8 cellular contexts compared by ENCODE assay signal in genomic region chr17:38296834-38297517, GRCh38. TPM values are rescaled to one million over a fixed set of nuclear protein-coding genes. Genes with fewer than 3 reads are reported as not detected.
DNase-seq lines count a peak whose midpoint lies in the region; ATAC-seq and TF ChIP-seq lines count a peak whose summit lies in the region.
"Not testable (repeated sequence)": the region's sequence is repeated elsewhere in the genome, so short reads cannot be mapped to it uniquely, and the experiment has no call there.

Gene MRPL45, plus strand, starts transcription at chr17:38297168. Its CDS starts 16 bp downstream, at chr17:38297184.

- peak within 1 kb of the TSS; percentile 70 for H3K4me3 ChIP-seq in left ventricle myocardium inferior
- peak within 1 kb of the TSS; percentile 63 for H3K4me3 ChIP-seq in upper lobe of right lung

- H3K4me3 Mint-ChIP-seq in T-helper 17 cell, result peak within 1 kb of the TSS; percentile 91
- H3K4me3 Mint-ChIP-seq in progenitor cell of endocrine pancreas (ENCODE audit: low read depth), result peak within 1 kb of the TSS; percentile 98

- H3K27ac Mint-ChIP-seq in T-helper 17 cell (peak within 1 kb of the TSS; percentile 97), progenitor cell of endocrine pancreas (peak within 1 kb of the TSS; percentile 100)

- not testable (repeated sequence) for H3K4me1 Mint-ChIP-seq in T-helper 17 cell; progenitor cell of endocrine pancreas (ENCODE audit: low read depth)

- ATAC-seq in GM18502 (IDR thresholded peaks at IDR 0.05; ENCODE audit: poor library complexity, unreplicated experiment), result peak; percentile 94
- peak; percentile 86 for ATAC-seq in HG02943 (IDR thresholded peaks at IDR 0.05; ENCODE audit: low read depth, unreplicated experiment)
- ATAC-seq in T-helper 17 cell, result peak; percentile 92
- peak; percentile 99 for ATAC-seq in upper lobe of right lung

- H3K36me3 ChIP-seq in left ventricle myocardium inferior, result peaks cover 19% of the 10 kb centered on the region
- H3K36me3 ChIP-seq in upper lobe of right lung, result not testable (repeated sequence)

- not testable (repeated sequence) for H3K9me3 Mint-ChIP-seq in progenitor cell of endocrine pancreas (ENCODE audit: low read depth)

- DNase-seq in NCI-H187 (lab: John Stamatoyannopoulos, UW), result peak; percentile 73 to 93
- DNase-seq in T-helper 17 cell, result peak; percentile 88 to 95 (median 92)
- DNase-seq in amygdala (lab: John Stamatoyannopoulos, UW), result peak; percentile 63 to 97 (median 92)
- peak; percentile 98 for DNase-seq in left ventricle myocardium inferior
- DNase-seq in progenitor cell of endocrine pancreas (ENCODE audit: low spot score, unreplicated experiment), result peak; percentile 94
- DNase-seq in upper lobe of right lung, result peak; percentile 99

- H3K36me3 Mint-ChIP-seq in T-helper 17 cell (ENCODE audit: low read depth); progenitor cell of endocrine pancreas (ENCODE audit: insufficient read depth): not testable (repeated sequence)

- not testable (repeated sequence) for H3K27me3 ChIP-seq in left ventricle myocardium inferior (ENCODE audit: low read depth); upper lobe of right lung

- peak within 1 kb of the TSS; percentile 78 for H3K27ac ChIP-seq in left ventricle myocardium inferior (replicated peaks)
- peak within 1 kb of the TSS; percentile 73 for H3K27ac ChIP-seq in upper lobe of right lung

- intact Hi-C loops in left ventricle myocardium inferior (cut with micrococcal nuclease); upper lobe of right lung (cut with DNase I): not testable (repeated sequence)

- H3K27me3 Mint-ChIP-seq in T-helper 17 cell, progenitor cell of endocrine pancreas: not testable (repeated sequence)

- H3K4me1 ChIP-seq in left ventricle myocardium inferior, upper lobe of right lung: not testable (repeated sequence)

- not testable (repeated sequence) for TF ChIP-seq CTCF in left ventricle myocardium inferior (IDR thresholded peaks at IDR 0.05; ENCODE audit: borderline replicate concordance); progenitor cell of endocrine pancreas (IDR thresholded peaks at IDR 0.05; ENCODE audit: unreplicated experiment); upper lobe of right lung (IDR thresholded peaks at IDR 0.05)

- not testable (repeated sequence) for H3K9me3 ChIP-seq in T-helper 17 cell (ENCODE audit: control insufficient read depth, low read length, poor library complexity, severe bottlenecking); left ventricle myocardium inferior (replicated peaks); upper lobe of right lung

RNA-seq across cellular contexts. Expression of gene MRPL45, which starts in this region (rescaled TPM):
- total RNA-seq in T-helper 17 cell, result 10 to 100 TPM; 17.4 to 17.7 TPM
- 39.5 TPM for total RNA-seq in left ventricle myocardium inferior
- 41.8 and 46.3 TPM in 2 replicates for total RNA-seq in progenitor cell of endocrine pancreas
- 25.7 TPM for total RNA-seq in upper lobe of right lung

Comparison
In these comparisons a context has a peak if more than half of its experiments do, and no peak if none do; other contexts are left out.
1. Peak in every context shown above with its lines: DNase-seq, ATAC-seq, H3K4me3 ChIP-seq and H3K27ac ChIP-seq.